Comparison of ENCODE assay signal across 7 cellular contexts in the genomic region with DNA sequence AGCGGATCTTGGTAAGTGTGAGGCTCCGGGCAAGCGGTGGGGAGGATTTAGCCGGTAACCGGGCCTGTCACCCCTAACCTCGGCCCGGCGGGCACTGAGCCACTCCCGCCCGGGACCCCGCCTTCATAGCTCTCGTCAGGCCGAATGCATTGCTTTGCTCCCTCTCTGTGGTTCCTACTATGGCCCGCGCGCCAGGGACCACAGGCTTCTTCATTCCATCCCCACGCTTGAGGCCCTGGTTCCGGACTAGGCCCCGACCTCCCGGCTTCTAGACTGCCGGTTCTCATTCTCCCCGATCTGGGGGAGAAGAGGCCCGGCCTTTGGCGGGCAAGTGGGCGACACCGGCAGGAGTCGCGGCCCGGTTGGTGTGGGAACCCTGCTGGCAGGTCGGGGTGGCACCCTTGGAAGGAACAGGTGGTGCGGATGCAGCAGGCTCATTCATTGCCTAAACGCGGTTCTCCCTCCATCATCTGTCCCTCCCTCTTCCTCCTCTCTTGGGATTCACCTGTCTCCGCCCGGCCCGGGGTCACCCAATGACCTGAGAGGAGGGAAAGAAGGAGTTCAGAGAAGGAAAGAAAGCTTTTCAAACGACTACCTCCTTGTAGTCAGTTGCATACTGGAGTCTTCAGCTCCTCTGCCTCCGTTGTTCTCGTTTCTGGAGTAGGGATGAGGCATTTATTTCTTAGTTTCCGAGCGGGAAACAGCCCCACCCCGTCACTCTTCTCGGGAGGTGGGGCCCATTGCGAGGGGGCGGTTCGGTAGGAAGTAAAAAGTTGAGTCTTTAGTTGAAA. TPM values are rescaled to one million over a fixed set of nuclear protein-coding genes. Genes with fewer than 3 reads are reported as not detected.
DNase-seq lines count a peak whose midpoint lies in the region; ATAC-seq, FAIRE-seq and TF ChIP-seq lines count a peak whose summit lies in the region.

A gene (minus strand): TSS at position 657 of the 791 bp plus-strand sequence. CDS start 6,679 bp downstream, outside the sequence.

- peaks cover 0 to 6% of the 10 kb centered on the region in 2 donors for H3K4me1 ChIP-seq in kidney (ENCODE audit: control insufficient read depth in 1 of 2, insufficient read depth in 1 of 2, low read depth in 1 of 2, low read length in 2 of 2)

- no peaks in the 10 kb centered on the region for H3K9me3 ChIP-seq in kidney (ENCODE audit: control insufficient read depth in 1 of 2, low read length in 2 of 2)

- intact Hi-C loops in kidney (cut with DNase I) = no loop called here

- TF ChIP-seq CTCF in WI38 (IDR thresholded peaks at IDR 0.05; ENCODE audit: low read depth, low read length) (no peak), kidney (IDR thresholded peaks at IDR 0.05; ENCODE audit: borderline replicate concordance, extremely low read depth, insufficient read depth) (no peak)

- peak; percentile 19 for ATAC-seq in GM18499 (IDR thresholded peaks at IDR 0.05; ENCODE audit: insufficient read depth, unreplicated experiment)
- peak; percentile 34 for ATAC-seq in HG02763 (IDR thresholded peaks at IDR 0.05; ENCODE audit: unreplicated experiment)

- H3K4me3 ChIP-seq in WI38 (ENCODE audit: low read depth, low read length) (peak within 1 kb of the TSS; percentile 86), kidney (ENCODE audit: low read length in 2 of 2) (peak within 1 kb of the TSS; percentile 77 to 88)

- no peak for FAIRE-seq in kidney (lab: Jason Lieb, UNC)

- H3K27ac ChIP-seq in caudate nucleus (ENCODE audit: low read depth, low read length) (peak within 1 kb of the TSS; percentile 86), kidney (ENCODE audit: low read depth in 2 of 2, low read length in 2 of 2) (peak within 1 kb of the TSS; percentile 94 to 95)

- DNase-seq in NCI-H146 treated with DMSO at 0.1 percent for 48 hours (lab: John Stamatoyannopoulos, UW; ENCODE audit: unreplicated experiment) (peak; percentile 37), caudate nucleus (lab: John Stamatoyannopoulos, UW) (peak in 49 of 61 donors; percentile 7 to 75 (median 51)), kidney (peak; percentile 84)
- peak; percentile 34 to 48 for DNase-seq in stimulated activated CD4-positive, alpha-beta T cell treated with anti-CD3 and anti-CD28 coated beads, Interleukin-1b, Interleukin-23, amount 100 ng/mL, for 4 hours (ENCODE audit: low read depth in 2 of 2)

- H3K9ac ChIP-seq in kidney (ENCODE audit: low read length in 2 of 2) = peak within 1 kb of the TSS; percentile 66 to 86

- H3K36me3 ChIP-seq in kidney (ENCODE audit: control insufficient read depth in 1 of 2, insufficient read depth in 2 of 2, low read length in 2 of 2) = no peaks in the 10 kb centered on the region

RNA-seq across cellular contexts. Expression of the gene that starts here (rescaled TPM):
- 75.9 TPM for total RNA-seq in kidney
- 378 TPM for polyA plus RNA-seq in kidney (ENCODE audit: insufficient read depth, low read depth, low replicate concordance)

Comparison
In these comparisons a context has a peak if more than half of its experiments do, and no peak if none do; other contexts are left out.
1. Peak in every context shown above with its lines: DNase-seq, ATAC-seq, H3K4me3 ChIP-seq and H3K27ac ChIP-seq.